In the genomic region with DNA sequence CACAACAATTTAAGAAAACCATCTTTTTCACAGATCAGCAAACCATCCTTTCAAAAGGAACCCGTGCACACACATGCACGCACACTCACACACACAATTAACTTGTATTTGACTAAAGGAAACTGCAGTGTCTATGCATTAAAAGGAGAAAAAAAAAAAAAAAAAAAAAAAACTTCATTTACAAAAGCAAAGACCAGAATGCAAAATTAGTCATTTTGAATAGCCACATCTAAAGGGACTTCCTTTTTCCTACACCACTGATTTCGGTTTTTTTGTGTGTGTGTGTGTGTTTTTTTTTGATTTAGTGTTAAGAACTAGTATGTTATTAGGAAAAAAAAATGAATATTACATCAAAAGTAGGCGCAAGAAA, we compare ENCODE assay signal across 11 cellular contexts. TPM values are rescaled to one million over a fixed set of nuclear protein-coding genes. Genes with fewer than 3 reads are reported as not detected.
DNase-seq lines count a peak whose midpoint lies in the region; ATAC-seq and TF ChIP-seq lines count a peak whose summit lies in the region.
"Had no signal": no experiment of that assay in that cellular context is flagged by ENCODE, and none has a peak within 500 bp of the region (broad histone marks: within the 10 kb centered on the region; RNA-seq: fewer than 3 reads in every experiment).

No MANE protein-coding gene starts in this region.

- H3K27me3 ChIP-seq in heart left ventricle (no peaks in the 10 kb centered on the region), tibial nerve (no peaks in the 10 kb centered on the region)

- peak overlapping the region in 5 of 12 donors; percentile 1 to 35 (median 20) for H3K4me3 ChIP-seq in heart left ventricle
- H3K4me3 ChIP-seq in tibial nerve: no peak overlapping the region

- peaks cover 10 to 90% (median 81%) of the 10 kb centered on the region in 12 donors for H3K4me1 ChIP-seq in heart left ventricle
- H3K4me1 ChIP-seq in tibial nerve: peaks cover 10 to 98% (median 70%) of the 10 kb centered on the region in 4 donors

- intact Hi-C loops in heart left ventricle (cut with DNase I): no loop called here
- intact Hi-C loops in cardiac septum (cut with DNase I): no loop called here
- intact Hi-C loops in sciatic nerve (cut with DNase I): no loop called here

- no peaks in the 10 kb centered on the region for H3K9me3 ChIP-seq in heart left ventricle
- no peaks in the 10 kb centered on the region for H3K9me3 ChIP-seq in tibial nerve

- H3K27ac ChIP-seq in heart left ventricle (peak overlapping the region; percentile 94 to 99 (median 98)), tibial nerve (peak overlapping the region; percentile 92 to 100 (median 98))

- H3K4me1 Mint-ChIP-seq in activated naive CD8-positive, alpha-beta T cell treated with anti-CD3 and anti-CD28 coated beads, Interleukin-2, amount 50 U/mL, for 24 hours: peaks cover 1% of the 10 kb centered on the region

- 55 to 64% (median 57%) methylated on average over 4 of the region's 4 CpGs for WGBS in heart left ventricle, 4 donors
- 38 to 46% methylated on average over 4 of the region's 4 CpGs for WGBS in tibial nerve, 2 donors

- TF ChIP-seq EP300 in tibial nerve (IDR thresholded peaks at IDR 0.05): no peak

- TF ChIP-seq POLR2A in heart left ventricle (IDR thresholded peaks at IDR 0.05) (no peak), tibial nerve (IDR thresholded peaks at IDR 0.05) (no peak)

- TF ChIP-seq CTCF in heart left ventricle (IDR thresholded peaks at IDR 0.05) (no peak), tibial nerve (IDR thresholded peaks at IDR 0.05) (no peak)

- H3K9me3 Mint-ChIP-seq in activated naive CD8-positive, alpha-beta T cell treated with anti-CD3 and anti-CD28 coated beads, Interleukin-2, amount 50 U/mL, for 24 hours: no peaks in the 10 kb centered on the region
- H3K9me3 Mint-ChIP-seq: nephron had no signal

- DNase-seq in heart left ventricle (no peak), cardiac septum (ENCODE audit: low spot score) (no peak), medulla oblongata (ENCODE audit: extremely low spot score) (peak; percentile 25), tibial nerve (ENCODE audit: low spot score in 2 of 2) (no peak), cerebellar nuclear complex (lab: John Stamatoyannopoulos, UW) (no peak), sciatic nerve (ENCODE audit: low spot score) (no peak)
- no peak for DNase-seq in activated naive CD8-positive, alpha-beta T cell treated with anti-CD3 and anti-CD28 coated beads, Interleukin-2, amount 50 U/mL, for 24 hours
- DNase-seq: activated CD4-positive, alpha-beta T cell treated with anti-CD3 and anti-CD28 coated beads, Interleukin-2, amount 50 U/mL, for 4 hours; NCI-H524 treated with DMSO at 0.1 percent for 48 hours had no signal

- no peak overlapping the region for H3K4me3 Mint-ChIP-seq in activated naive CD8-positive, alpha-beta T cell treated with anti-CD3 and anti-CD28 coated beads, Interleukin-2, amount 50 U/mL, for 24 hours
- H3K4me3 Mint-ChIP-seq: nephron had no signal

- H3K36me3 Mint-ChIP-seq in activated naive CD8-positive, alpha-beta T cell treated with anti-CD3 and anti-CD28 coated beads, Interleukin-2, amount 50 U/mL, for 24 hours (ENCODE audit: low read depth): peaks cover 30% of the 10 kb centered on the region

- H3K36me3 ChIP-seq in heart left ventricle (peaks cover 0 to 25% (median 4%) of the 10 kb centered on the region in 9 donors), tibial nerve (peaks cover 0 to 10% (median 0%) of the 10 kb centered on the region in 3 donors)

- ATAC-seq in heart left ventricle (no peak), HG03095 (IDR thresholded peaks at IDR 0.05; ENCODE audit: unreplicated experiment) (no peak), sciatic nerve (no peak)
- ATAC-seq in activated naive CD8-positive, alpha-beta T cell treated with anti-CD3 and anti-CD28 coated beads, Interleukin-2, amount 50 U/mL, for 24 hours: peak; percentile 25

- no peak overlapping the region for H3K27ac Mint-ChIP-seq in activated naive CD8-positive, alpha-beta T cell treated with anti-CD3 and anti-CD28 coated beads, Interleukin-2, amount 50 U/mL, for 24 hours
- H3K27ac Mint-ChIP-seq: nephron had no signal

- no peaks in the 10 kb centered on the region for H3K27me3 Mint-ChIP-seq in activated naive CD8-positive, alpha-beta T cell treated with anti-CD3 and anti-CD28 coated beads, Interleukin-2, amount 50 U/mL, for 24 hours

RNA-seq across cellular contexts. Expression of a gene that starts 6.3 kb away (rescaled TPM):
- total RNA-seq in heart left ventricle: 10 to 100 TPM; 21.7 to 46.4 (median 28.9) TPM
- polyA plus RNA-seq in heart left ventricle: 10 to 100 TPM; 11.3 to 11.9 TPM
- 25.7 TPM for total RNA-seq in cardiac septum
- 10 to 100 TPM; 45.3 to 69.9 (median 49.8) TPM for total RNA-seq in tibial nerve
- 49.3 TPM for total RNA-seq in sciatic nerve
